Comparison of ENCODE assay signal across 8 cellular contexts in the genomic region with DNA sequence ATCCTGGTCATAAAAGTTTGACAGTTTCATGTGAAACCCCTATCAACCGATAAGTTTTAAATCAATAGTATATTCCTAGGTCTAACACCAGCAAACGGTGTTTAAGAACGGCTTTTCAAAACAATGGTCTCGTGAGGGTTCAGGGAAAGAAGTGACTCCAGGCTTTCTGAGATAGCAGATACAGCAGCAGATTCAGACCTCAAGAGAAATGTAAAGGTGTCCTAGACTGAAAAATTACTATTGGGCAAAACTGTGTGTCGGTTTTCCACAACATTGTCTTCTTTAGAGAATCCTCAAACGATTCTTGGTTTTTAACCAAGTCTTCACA. TPM values are rescaled to one million over a fixed set of nuclear protein-coding genes. Genes with fewer than 3 reads are reported as not detected.
A peak's percentile ranks its signal among the peaks of the same experiment; 100 is the strongest.
DNase-seq lines count a peak whose midpoint lies in the region; ATAC-seq and TF ChIP-seq lines count a peak whose summit lies in the region.

No MANE protein-coding gene starts in this region.

- H3K27ac ChIP-seq in heart right ventricle, result peak overlapping the region in 8 of 10 donors; percentile 93 to 98 (median 96)
- peak overlapping the region; percentile 85 for H3K27ac ChIP-seq in stomach smooth muscle (ENCODE audit: low read length)

- H3K9ac ChIP-seq in stomach smooth muscle (ENCODE audit: low read length in 2 of 2), result peak overlapping the region; percentile 85 to 90

- DNase-seq in heart right ventricle, result no peak
- no peak for DNase-seq in Right ventricle myocardium superior
- DNase-seq in activated T-helper 2 cell treated with anti-CD3 and anti-CD28 coated beads, Interferon-gamma antibody, Interleukin-2, Interleukin-4, amounts not matched to agents 10 μg/mL and 5 μg/mL and 100 μg/mL, durations not matched to agents 14 hours and 24 hours and 36 hours (ENCODE audit: low spot score), result no peak
- no peak for DNase-seq in HPDE6-E6E7 (ENCODE audit: extremely low spot score)
- DNase-seq in cortex of kidney (lab: John Stamatoyannopoulos, UW), result no peak

- H3K27ac Mint-ChIP-seq in activated T-helper 2 cell treated with anti-CD3 and anti-CD28 coated beads, Interferon-gamma antibody, Interleukin-2, Interleukin-4, amounts not matched to agents 10 μg/mL and 5 μg/mL and 100 μg/mL, durations not matched to agents 14 hours and 24 hours and 36 hours, result peak overlapping the region; percentile 99

- H3K27me3 Mint-ChIP-seq in activated T-helper 2 cell treated with anti-CD3 and anti-CD28 coated beads, Interferon-gamma antibody, Interleukin-2, Interleukin-4, amounts not matched to agents 10 μg/mL and 5 μg/mL and 100 μg/mL, durations not matched to agents 14 hours and 24 hours and 36 hours (ENCODE audit: low read depth), result no peaks in the 10 kb centered on the region

- H3K27me3 ChIP-seq in heart right ventricle (no peaks in the 10 kb centered on the region), stomach smooth muscle (ENCODE audit: control insufficient read depth in 1 of 2, insufficient read depth in 2 of 2, low read length in 2 of 2) (no peaks in the 10 kb centered on the region)

- H3K4me3 Mint-ChIP-seq in activated T-helper 2 cell treated with anti-CD3 and anti-CD28 coated beads, Interferon-gamma antibody, Interleukin-2, Interleukin-4, amounts not matched to agents 10 μg/mL and 5 μg/mL and 100 μg/mL, durations not matched to agents 14 hours and 24 hours and 36 hours (ENCODE audit: low read depth), result peak overlapping the region; percentile 99

- peaks cover 43% of the 10 kb centered on the region for H3K4me1 Mint-ChIP-seq in activated T-helper 2 cell treated with anti-CD3 and anti-CD28 coated beads, Interferon-gamma antibody, Interleukin-2, Interleukin-4, amounts not matched to agents 10 μg/mL and 5 μg/mL and 100 μg/mL, durations not matched to agents 14 hours and 24 hours and 36 hours (ENCODE audit: low read depth)

- ATAC-seq in heart right ventricle, result no peak
- no peak for ATAC-seq in Right ventricle myocardium superior (ENCODE audit: poor library complexity)
- ATAC-seq in GM18498 (IDR thresholded peaks at IDR 0.05; ENCODE audit: unreplicated experiment), result no peak

- H3K36me3 ChIP-seq in heart right ventricle (no peaks in the 10 kb centered on the region), stomach smooth muscle (ENCODE audit: control insufficient read depth in 2 of 2, insufficient read depth in 2 of 2, low read length in 2 of 2) (no peaks in the 10 kb centered on the region)

- H3K9me3 Mint-ChIP-seq in activated T-helper 2 cell treated with anti-CD3 and anti-CD28 coated beads, Interferon-gamma antibody, Interleukin-2, Interleukin-4, amounts not matched to agents 10 μg/mL and 5 μg/mL and 100 μg/mL, durations not matched to agents 14 hours and 24 hours and 36 hours, result no peaks in the 10 kb centered on the region

- H3K4me1 ChIP-seq in heart right ventricle, result peaks cover 8 to 70% (median 66%) of the 10 kb centered on the region in 9 donors
- H3K4me1 ChIP-seq in stomach smooth muscle (ENCODE audit: control insufficient read depth, insufficient read depth, low read length), result peaks cover 29% of the 10 kb centered on the region

- 2 to 4% methylated on average over 6 of the region's 6 CpGs for WGBS in heart right ventricle, 2 donors

- no peak for TF ChIP-seq CTCF in heart right ventricle (IDR thresholded peaks at IDR 0.05)

- peak overlapping the region; percentile 81 to 99 (median 95) for H3K4me3 ChIP-seq in heart right ventricle
- H3K4me3 ChIP-seq in iPS-18c (ENCODE audit: insufficient read depth, low read depth, low read length), result peak overlapping the region; percentile 91
- H3K4me3 ChIP-seq in stomach smooth muscle (ENCODE audit: low read length in 2 of 2), result peak overlapping the region; percentile 75 to 88

- H3K9me3 ChIP-seq in heart right ventricle (no peaks in the 10 kb centered on the region), iPS-18c (ENCODE audit: control insufficient read depth, insufficient read depth, low read length) (peaks cover 3% of the 10 kb centered on the region), stomach smooth muscle (ENCODE audit: control insufficient read depth in 2 of 2, low read length in 2 of 2) (no peaks in the 10 kb centered on the region)

- intact Hi-C loops in heart right ventricle (cut with DNase I) (loop anchor here in 1 of 10 donors (10.0 kb wide), 1 partner anchor 122 kb away; the partner anchor contains the start of genes KIF9 and KLHL18), Right ventricle myocardium superior (cut with DNase I) (loop anchor here (5.0 kb wide), 1 partner anchor 185 kb away; the partner anchor contains the start of genes CCDC12 and NBEAL2)
- intact Hi-C loops in activated T-helper 2 cell treated with anti-CD3 and anti-CD28 coated beads, Interferon-gamma antibody, Interleukin-2, Interleukin-4, amounts not matched to agents 10 μg/mL and 5 μg/mL and 100 μg/mL, durations not matched to agents 14 hours and 24 hours and 36 hours (cut with micrococcal nuclease), result loop anchor here (5.0 to 10.0 kb wide), 7 partner anchors 85 to 620 kb away; partner anchors contain the start of genes CCDC12, KIF9, KLHL18 and NBEAL2

- H3K36me3 Mint-ChIP-seq in activated T-helper 2 cell treated with anti-CD3 and anti-CD28 coated beads, Interferon-gamma antibody, Interleukin-2, Interleukin-4, amounts not matched to agents 10 μg/mL and 5 μg/mL and 100 μg/mL, durations not matched to agents 14 hours and 24 hours and 36 hours (ENCODE audit: low read depth), result peaks cover 33% of the 10 kb centered on the region

RNA-seq across cellular contexts. Expression of gene SETD2, which starts 1.3 kb away (rescaled TPM):
- total RNA-seq in heart right ventricle, result 10 to 100 TPM; 23.5 to 34.4 (median 30.6) TPM
- 10 to 100 TPM in 1 of 2 donors, 1 to 10 TPM in 1; 8.6 to 10.5 TPM for polyA plus RNA-seq in heart right ventricle
- total RNA-seq in Right ventricle myocardium superior, result 23.8 TPM
- 41.2 and 43.6 TPM in 2 replicates for total RNA-seq in activated T-helper 2 cell treated with anti-CD3 and anti-CD28 coated beads, Interferon-gamma antibody, Interleukin-2, Interleukin-4, amounts not matched to agents 10 μg/mL and 5 μg/mL and 100 μg/mL, durations not matched to agents 14 hours and 24 hours and 36 hours
